In genomic region chr6:114176726-114177125, GRCh38 we compare ENCODE assay signal across 19 cellular contexts.
"Had no signal": no experiment of that assay in that cellular context is flagged by ENCODE, and none has a peak within 500 bp of the region (broad histone marks: within the 10 kb centered on the region; RNA-seq: fewer than 3 reads in every experiment).

No MANE protein-coding gene starts in this region.

- H3K27me3 ChIP-seq: heart left ventricle, stomach, suprapubic skin, uterus had no signal

- H3K4me3 ChIP-seq: coronary artery, heart left ventricle, lower lobe of right lung, stomach, suprapubic skin, uterus had no signal

- H3K9me3 ChIP-seq: heart left ventricle, lower lobe of right lung, stomach, suprapubic skin, uterus had no signal

- DNase-seq: activated CD4-positive, alpha-beta memory T cell treated with anti-CD3 and anti-CD28 coated beads, Interleukin-2, amount 10 ng/mL, durations not matched to agents 7 days and 5 days; activated CD4-positive, alpha-beta T cell treated with anti-CD3 and anti-CD28 coated beads, Interleukin-2, amount 10 ng/mL, durations not matched to agents 24 days and 14 days; activated CD8-positive, alpha-beta memory T cell treated with anti-CD3 and anti-CD28 coated beads, Interleukin-2, amount 10 ng/mL, durations not matched to agents 7 days and 5 days; activated effector memory CD4-positive, alpha-beta T cell treated with anti-CD3 and anti-CD28 coated beads, Interleukin-2, amount 50 U/mL, for 16 hours; activated naive CD4-positive, alpha-beta T cell treated with anti-CD3 and anti-CD28 coated beads, Interleukin-2, amount 10 ng/mL, durations not matched to agents 7 days and 5 days; activated T-cell treated with anti-CD3 and anti-CD28 coated beads for 4 hours; amygdala; cerebellar nuclear complex; heart left ventricle; lower lobe of right lung; naive thymus-derived CD4-positive, alpha-beta T cell; small intestine; stomach; T1000; trophoblast cell; uterus had no signal

- H3K36me3 ChIP-seq: heart left ventricle, lower lobe of right lung, stomach, suprapubic skin, uterus had no signal

- H3K4me1 ChIP-seq: heart left ventricle, lower lobe of right lung, suprapubic skin, uterus had no signal

- H3K27ac ChIP-seq: coronary artery, epithelial cell of prostate, heart left ventricle, lower lobe of right lung, stomach, suprapubic skin, uterus had no signal
